ENCODE assay signal across 1 cellular context in the genomic region with DNA sequence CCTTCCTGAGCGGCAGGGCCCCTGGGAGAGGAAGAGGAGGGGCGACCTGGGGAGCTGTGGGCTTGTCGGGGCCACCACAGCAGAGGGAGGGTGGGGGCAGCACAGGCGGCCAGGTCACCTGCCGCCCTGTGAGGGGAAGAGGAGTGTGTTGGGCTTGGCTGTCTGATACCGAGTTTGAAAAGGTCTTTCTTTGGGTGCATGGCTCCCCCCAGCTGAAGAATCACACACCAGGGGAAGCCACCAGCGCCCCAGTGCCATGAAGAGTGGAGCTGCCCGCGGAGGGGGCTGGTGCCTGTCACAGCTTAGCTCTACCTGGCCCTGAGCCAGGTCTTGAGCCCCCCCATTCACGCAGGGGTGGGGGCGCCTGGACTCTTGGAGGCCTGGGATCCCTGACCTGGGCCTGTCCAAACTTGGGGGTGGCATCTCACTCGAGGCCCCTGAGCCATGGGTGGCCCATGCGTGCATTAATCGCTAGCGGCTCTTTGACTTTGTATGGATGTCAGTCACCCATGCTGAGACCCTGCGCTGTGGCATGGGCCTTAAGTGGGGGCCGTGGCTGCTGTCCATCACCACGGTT.
TF ChIP-seq lines count a peak whose summit lies in the region.

No MANE protein-coding gene starts in this region.

TF ChIP-seq in HEK293, 187 proteins besides CTCF, POLR2A, EP300 and RAD21 (continued from another document):
- TF ChIP-seq GLIS2 (tag by site-specific recombination; IDR thresholded peaks at IDR 0.05) (0 out of 2 replicates have a peak, but pooled peaks have one; percentile 11), ZNF121 (tag by site-specific recombination; IDR thresholded peaks at IDR 0.05) (peak; percentile 75)
